ENCODE assay signal across 8 cellular contexts in the genomic region with DNA sequence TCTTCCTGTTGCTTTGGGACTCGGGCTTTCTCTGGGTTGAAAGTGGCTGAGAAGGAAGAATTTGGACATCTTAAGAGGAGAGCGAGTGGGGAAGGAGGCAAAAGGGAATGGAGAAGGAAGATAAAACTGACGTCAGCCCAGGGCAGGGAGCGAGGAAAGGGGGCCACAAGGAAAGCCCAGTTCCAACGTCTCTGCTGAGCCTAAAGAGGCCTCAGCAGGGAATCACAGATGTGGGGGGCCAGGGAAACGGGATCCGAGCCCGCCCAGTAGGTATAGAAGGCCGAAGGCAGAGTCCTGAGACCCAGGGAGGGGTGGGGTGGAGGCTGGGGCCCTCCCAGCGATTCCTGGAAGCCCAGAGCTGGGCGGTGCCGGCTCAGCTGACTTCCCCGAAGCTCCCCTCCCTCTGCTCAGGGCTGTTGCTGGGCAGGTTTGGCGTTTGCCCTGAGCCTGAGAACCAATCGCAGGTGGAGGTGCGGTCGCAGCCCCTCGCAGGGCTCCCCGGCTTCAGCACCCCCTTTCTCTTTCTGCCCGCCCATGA.
A peak's percentile ranks its signal among the peaks of the same experiment; 100 is the strongest.
DNase-seq lines count a peak whose midpoint lies in the region; ATAC-seq and TF ChIP-seq lines count a peak whose summit lies in the region.

No MANE protein-coding gene starts in this region.

- H4K20me1 ChIP-seq in OCI-LY1 (ENCODE audit: insufficient read depth, low read length): no peaks in the 10 kb centered on the region

- peak overlapping the region; percentile 84 for H3K4me2 ChIP-seq in OCI-LY1 (ENCODE audit: low read length)

- no peak overlapping the region for H2AFZ ChIP-seq in OCI-LY1 (ENCODE audit: low read length)

- H3K27ac ChIP-seq in OCI-LY1 (ENCODE audit: low read depth, low read length, poor library complexity, severe bottlenecking) (peak overlapping the region; percentile 99), epithelial cell of prostate (peak overlapping the region; percentile 100), mucosa of rectum (ENCODE audit: low read depth in 2 of 2, low read length in 2 of 2) (peak overlapping the region; percentile 97 to 100)

- H3K9me3 ChIP-seq in OCI-LY1 (ENCODE audit: low read length) (no peaks in the 10 kb centered on the region), mucosa of rectum (ENCODE audit: control insufficient read depth in 2 of 2, low read length in 2 of 2) (no peaks in the 10 kb centered on the region)

- H3K4me1 ChIP-seq in OCI-LY1 (ENCODE audit: insufficient read depth, low read length, severe bottlenecking) (peaks cover 71% of the 10 kb centered on the region), mucosa of rectum (ENCODE audit: control insufficient read depth in 2 of 2, insufficient read depth in 2 of 2, low read length in 2 of 2) (peaks cover 58 to 60% of the 10 kb centered on the region in 2 donors)

- ATAC-seq in GM18907 (IDR thresholded peaks at IDR 0.05; ENCODE audit: unreplicated experiment) (peak; percentile 43), HG03460 (IDR thresholded peaks at IDR 0.05; ENCODE audit: unreplicated experiment) (peak; percentile 42)

- DNase-seq in AG09309 (ENCODE audit: low read depth) (peak; percentile 86), epithelial cell of prostate (ENCODE audit: low read depth, low spot score) (peak; percentile 79)
- peak; percentile 85 for DNase-seq in activated T-cell treated with anti-CD3 and anti-CD28 coated beads, Interleukin-2, amount 50 U/mL, for 1 hour
- peak; percentile 80 for DNase-seq in stimulated activated CD8-positive, alpha-beta memory T cell treated with anti-CD3 and anti-CD28 coated beads, Interleukin-4, amount 100 ng/mL, for 24 hours (ENCODE audit: low read depth)

- TF ChIP-seq CTCF in AG09309 (IDR thresholded peaks at IDR 0.05; ENCODE audit: control insufficient read depth, insufficient read depth, low read depth, low read length, missing control alignments) (no peak), OCI-LY1 (IDR thresholded peaks at IDR 0.05; ENCODE audit: low read length) (no peak)

- H3K27me3 ChIP-seq in OCI-LY1 (ENCODE audit: insufficient read depth, low read length) (no peaks in the 10 kb centered on the region), mucosa of rectum (ENCODE audit: control insufficient read depth in 2 of 2, insufficient read depth in 2 of 2, low read length in 2 of 2) (no peaks in the 10 kb centered on the region)

- 0 out of 2 replicates have a peak, but pooled peaks cover 7% of the 10 kb centered on the region for H3F3A ChIP-seq in OCI-LY1 (ENCODE audit: insufficient read depth, low read length)

- H3K79me2 ChIP-seq in OCI-LY1 (ENCODE audit: insufficient read depth, low read length): no peaks in the 10 kb centered on the region

- no peaks in the 10 kb centered on the region for H3K9me2 ChIP-seq in OCI-LY1 (ENCODE audit: low read depth, low read length)

- H3K9ac ChIP-seq in OCI-LY1 (ENCODE audit: low read length) (peak overlapping the region; percentile 76), mucosa of rectum (ENCODE audit: low read depth in 1 of 2, low read length in 2 of 2) (peak overlapping the region; percentile 87 to 100)

- peak overlapping the region; percentile 53 for H3K4me3 ChIP-seq in AG09309 (ENCODE audit: control insufficient read depth, low read depth, low read length)
- peak overlapping the region; percentile 60 for H3K4me3 ChIP-seq in OCI-LY1 (ENCODE audit: low read depth, low read length, poor library complexity, severe bottlenecking)
- H3K4me3 ChIP-seq in mucosa of rectum (ENCODE audit: low read length in 2 of 2): peak overlapping the region; percentile 70 to 78

- no peaks in the 10 kb centered on the region for H3K36me3 ChIP-seq in OCI-LY1 (ENCODE audit: insufficient read depth, low read length)
- no peaks in the 10 kb centered on the region for H3K36me3 ChIP-seq in mucosa of rectum (ENCODE audit: control insufficient read depth in 2 of 2, insufficient read depth in 2 of 2, low read length in 2 of 2)

Comparison
In these comparisons a context has a peak if more than half of its experiments do, and no peak if none do; other contexts are left out.
1. Peak in every context shown above with its lines: DNase-seq, ATAC-seq, H3K4me3 ChIP-seq and H3K27ac ChIP-seq.